ENCODE assay signal across 23 cellular contexts in the genomic region with DNA sequence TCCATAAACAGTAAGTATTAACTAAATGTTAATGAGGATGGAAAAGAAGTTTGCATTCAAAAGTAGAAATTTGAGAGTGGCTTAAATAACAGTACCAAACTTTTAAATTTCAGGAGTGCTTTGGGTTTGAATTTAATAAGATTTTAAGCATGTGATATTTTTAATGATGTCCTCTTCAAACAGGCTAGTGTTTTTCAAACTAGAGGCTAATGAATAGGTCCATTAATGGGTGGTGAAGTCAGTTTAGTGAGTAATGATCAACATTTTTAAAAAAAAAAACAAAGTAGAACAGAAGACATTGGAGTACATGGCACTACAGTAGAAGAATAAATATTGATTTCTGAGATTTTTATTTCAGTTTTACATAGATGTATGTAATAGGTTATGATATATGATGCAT.
"Had no signal": no experiment of that assay in that cellular context is flagged by ENCODE, and none has a peak within 500 bp of the region (broad histone marks: within the 10 kb centered on the region; RNA-seq: fewer than 3 reads in every experiment).

No MANE protein-coding gene starts in this region.

- H3K9me3 Mint-ChIP-seq: memory B cell; natural killer cell treated with Interleukin-12 subunit alpha and Interleukin-12 subunit beta and Interleukin-15 and Interleukin-18, amount 100 ng/mL, for 72 hours had no signal

- H3K27me3 Mint-ChIP-seq: memory B cell; naive thymus-derived CD4-positive, alpha-beta T cell; natural killer cell treated with Interleukin-12 subunit alpha and Interleukin-12 subunit beta and Interleukin-15 and Interleukin-18, amount 100 ng/mL, for 72 hours; progenitor cell of endocrine pancreas; stimulated activated naive CD8-positive, alpha-beta T cell treated with anti-CD3 and anti-CD28 coated beads, Interleukin-15, amount 100 ng/mL, for 72 hours; type B pancreatic cell had no signal

- H3K4me3 Mint-ChIP-seq: memory B cell; naive thymus-derived CD4-positive, alpha-beta T cell; natural killer cell treated with Interleukin-12 subunit alpha and Interleukin-12 subunit beta and Interleukin-15 and Interleukin-18, amount 100 ng/mL, for 72 hours; stimulated activated effector memory CD8-positive, alpha-beta T cell treated with anti-CD3 and anti-CD28 coated beads, Interleukin-12 subunit alpha, Interleukin-12 subunit beta, amount 100 ng/mL, for 72 hours; stimulated activated naive CD8-positive, alpha-beta T cell treated with anti-CD3 and anti-CD28 coated beads, Interleukin-15, amount 100 ng/mL, for 72 hours; type B pancreatic cell had no signal

- H3K4me1 Mint-ChIP-seq: memory B cell; naive thymus-derived CD4-positive, alpha-beta T cell; stimulated activated effector memory CD8-positive, alpha-beta T cell treated with anti-CD3 and anti-CD28 coated beads, Interleukin-12 subunit alpha, Interleukin-12 subunit beta, amount 100 ng/mL, for 72 hours; stimulated activated naive CD8-positive, alpha-beta T cell treated with anti-CD3 and anti-CD28 coated beads, Interleukin-15, amount 100 ng/mL, for 72 hours had no signal

- FAIRE-seq: keratinocyte had no signal

- DNase-seq: kidney glomerular epithelial cell; left cardiac atrium; left ventricle myocardium superior; midbrain; mucosa of descending colon; naive thymus-derived CD4-positive, alpha-beta T cell; ovary; right lobe of liver; stimulated activated CD4-positive, alpha-beta T cell treated with anti-CD3 and anti-CD28 coated beads, Interleukin-12 subunit alpha, Interleukin-12 subunit beta, amount 100 ng/mL, for 4 hours; stimulated activated CD4-positive, alpha-beta T cell treated with anti-CD3 and anti-CD28 coated beads, Interleukin-15, amount 100 ng/mL, for 24 hours; stimulated activated CD4-positive, alpha-beta T cell treated with anti-CD3 and anti-CD28 coated beads, Interleukin-2, amount 100 ng/mL, for 24 hours; stimulated activated CD4-positive, alpha-beta T cell treated with anti-CD3 and anti-CD28 coated beads, Interleukin-4, amount 100 ng/mL, for 1 hour; stimulated activated naive CD4-positive, alpha-beta T cell; stimulated activated naive CD8-positive, alpha-beta T cell treated with anti-CD3 and anti-CD28 coated beads, Interleukin-15, amount 100 ng/mL, for 72 hours; substantia nigra; uterus had no signal

- H3K27ac Mint-ChIP-seq: memory B cell; natural killer cell treated with Interleukin-12 subunit alpha and Interleukin-12 subunit beta and Interleukin-15 and Interleukin-18, amount 100 ng/mL, for 72 hours; progenitor cell of endocrine pancreas; stimulated activated effector memory CD8-positive, alpha-beta T cell treated with anti-CD3 and anti-CD28 coated beads, Interleukin-12 subunit alpha, Interleukin-12 subunit beta, amount 100 ng/mL, for 72 hours; stimulated activated naive CD8-positive, alpha-beta T cell treated with anti-CD3 and anti-CD28 coated beads, Interleukin-15, amount 100 ng/mL, for 72 hours; type B pancreatic cell had no signal

- ATAC-seq: left cardiac atrium; left lobe of liver; left ventricle myocardium superior; mucosa of descending colon; naive thymus-derived CD4-positive, alpha-beta T cell; natural killer cell treated with Interleukin-12 subunit alpha and Interleukin-12 subunit beta and Interleukin-15 and Interleukin-18, amount 100 ng/mL, for 72 hours; right lobe of liver; stimulated activated effector memory CD8-positive, alpha-beta T cell treated with anti-CD3 and anti-CD28 coated beads, Interleukin-12 subunit alpha, Interleukin-12 subunit beta, amount 100 ng/mL, for 72 hours; stimulated activated naive CD8-positive, alpha-beta T cell treated with anti-CD3 and anti-CD28 coated beads, Interleukin-15, amount 100 ng/mL, for 72 hours had no signal
